2 cellular contexts compared by ENCODE assay signal in genomic region chr19:41529484-41530183, GRCh38.
TF ChIP-seq lines count a peak whose summit lies in the region.

No MANE protein-coding gene starts in this region.

TF ChIP-seq in A549, 52 proteins besides CTCF, POLR2A, EP300 and RAD21:
- TF ChIP-seq HES2 (IDR thresholded peaks at IDR 0.05) (no peak), MAZ (IDR thresholded peaks at IDR 0.05; ENCODE audit: borderline replicate concordance, low read depth, low read length) (no peak), ZSCAN20 (CRISPR knock-in tag; IDR thresholded peaks at IDR 0.05) (no peak), POLR2AphosphoS2 (conservative IDR thresholded peaks at IDR 0.05; ENCODE audit: low read length) (no peak), ATOH8 (CRISPR knock-in tag; IDR thresholded peaks at IDR 0.05; ENCODE audit: low read depth) (no peak), HOXA7 (CRISPR knock-in tag; IDR thresholded peaks at IDR 0.05) (no peak), FOSL2 (IDR thresholded peaks at IDR 0.05) (no peak), FOSL2 (CRISPR knock-in tag; IDR thresholded peaks at IDR 0.05) (no peak), HMGXB4 (CRISPR knock-in tag; IDR thresholded peaks at IDR 0.05; ENCODE audit: borderline replicate concordance) (no peak), MAX (IDR thresholded peaks at IDR 0.05) (no peak)

TF ChIP-seq in endothelial cell of umbilical vein, 7 proteins besides CTCF, POLR2A, EP300 and RAD21:
- TF ChIP-seq FOS (IDR thresholded peaks at IDR 0.05; ENCODE audit: borderline replicate concordance, insufficient read depth, low read length) (no peak), EZH2 (IDR thresholded peaks at IDR 0.05; ENCODE audit: borderline replicate concordance, low read depth, low read length, severe bottlenecking) (no peak), MAX (IDR thresholded peaks at IDR 0.05; ENCODE audit: insufficient read depth, insufficient read length) (no peak), JUN (IDR thresholded peaks at IDR 0.05; ENCODE audit: borderline replicate concordance, insufficient read depth, insufficient read length, low read depth) (no peak), MYC (IDR thresholded peaks at IDR 0.05; ENCODE audit: low read depth, low read length) (no peak), GATA2 (IDR thresholded peaks at IDR 0.05; ENCODE audit: insufficient read depth, insufficient read length, low read depth, low read length) (no peak), POLR2AphosphoS5 (IDR thresholded peaks at IDR 0.05; ENCODE audit: insufficient read depth, low read depth, low read length) (no peak)
TF ChIP-seq in endothelial cell of umbilical vein: peak in this region for 0.
